ENCODE assay signal across 26 cellular contexts in genomic region chr6:84280639-84281038, GRCh38.
"Had no signal": no experiment of that assay in that cellular context is flagged by ENCODE, and none has a peak within 500 bp of the region (broad histone marks: within the 10 kb centered on the region; RNA-seq: fewer than 3 reads in every experiment).

No MANE protein-coding gene starts in this region.

- H3K27me3 ChIP-seq: brain microvascular endothelial cell, cardiac muscle cell had no signal

- ATAC-seq: activated CD8-positive, alpha-beta memory T cell treated with anti-CD3 and anti-CD28 coated beads, Interleukin-2, amount 10 ng/mL, durations not matched to agents 7 days and 5 days; PC-3; T-cell had no signal

- H3K27ac ChIP-seq: brain microvascular endothelial cell, cardiac muscle cell had no signal

- H3K27ac Mint-ChIP-seq: activated B cell treated with CpG ODN at 0.5 μM for 24 hours; activated CD4-positive, alpha-beta T cell treated with anti-CD3 and anti-CD28 coated beads, Interleukin-2, amount 10 ng/mL, durations not matched to agents 24 days and 14 days; activated CD8-positive, alpha-beta memory T cell treated with anti-CD3 and anti-CD28 coated beads, Interleukin-2, amount 10 ng/mL, durations not matched to agents 7 days and 5 days; activated naive CD4-positive, alpha-beta T cell treated with anti-CD3 and anti-CD28 coated beads, Interleukin-2, amount 50 U/mL, for 24 hours; activated T-cell treated with anti-CD3 and anti-CD28 coated beads, Interleukin-2, amount 50 U/mL, for 24 hours; activated T-helper 1 cell treated with anti-CD3 and anti-CD28 coated beads, Interleukin-12 subunit alpha, Interleukin-12 subunit beta, Interleukin-2, Interleukin-4 antibody, amounts not matched to agents 30 ng/mL and 10 ng/mL and 1 ng/mL, durations not matched to agents 14 hours and 24 hours and 36 hours; T-cell had no signal

- FAIRE-seq: RCC 7860 had no signal

- H3K36me3 ChIP-seq: brain microvascular endothelial cell, cardiac muscle cell had no signal

- H3K36me3 Mint-ChIP-seq: activated CD8-positive, alpha-beta memory T cell treated with anti-CD3 and anti-CD28 coated beads, Interleukin-2, amount 10 ng/mL, durations not matched to agents 7 days and 5 days; activated naive CD4-positive, alpha-beta T cell treated with anti-CD3 and anti-CD28 coated beads, Interleukin-2, amount 50 U/mL, for 24 hours; T-cell had no signal

- H3K4me3 ChIP-seq: cardiac muscle cell had no signal

- H3K4me3 Mint-ChIP-seq: activated B cell treated with CpG ODN at 0.5 μM for 24 hours; activated CD4-positive, alpha-beta T cell treated with anti-CD3 and anti-CD28 coated beads, Interleukin-2, amount 10 ng/mL, durations not matched to agents 24 days and 14 days; activated CD8-positive, alpha-beta memory T cell treated with anti-CD3 and anti-CD28 coated beads, Interleukin-2, amount 10 ng/mL, durations not matched to agents 7 days and 5 days; activated naive CD4-positive, alpha-beta T cell treated with anti-CD3 and anti-CD28 coated beads, Interleukin-2, amount 50 U/mL, for 24 hours; activated T-cell treated with anti-CD3 and anti-CD28 coated beads, Interleukin-2, amount 50 U/mL, for 24 hours; activated T-helper 1 cell treated with anti-CD3 and anti-CD28 coated beads, Interleukin-12 subunit alpha, Interleukin-12 subunit beta, Interleukin-2, Interleukin-4 antibody, amounts not matched to agents 30 ng/mL and 10 ng/mL and 1 ng/mL, durations not matched to agents 14 hours and 24 hours and 36 hours; T-cell had no signal

- H3K9me3 Mint-ChIP-seq: activated B cell treated with CpG ODN at 0.5 μM for 24 hours; activated CD4-positive, alpha-beta T cell treated with anti-CD3 and anti-CD28 coated beads, Interleukin-2, amount 10 ng/mL, durations not matched to agents 24 days and 14 days; activated naive CD4-positive, alpha-beta T cell treated with anti-CD3 and anti-CD28 coated beads, Interleukin-2, amount 50 U/mL, for 24 hours; activated T-cell treated with anti-CD3 and anti-CD28 coated beads, Interleukin-2, amount 50 U/mL, for 24 hours; activated T-helper 1 cell treated with anti-CD3 and anti-CD28 coated beads, Interleukin-12 subunit alpha, Interleukin-12 subunit beta, Interleukin-2, Interleukin-4 antibody, amounts not matched to agents 30 ng/mL and 10 ng/mL and 1 ng/mL, durations not matched to agents 14 hours and 24 hours and 36 hours; T-cell had no signal

- H3K27me3 Mint-ChIP-seq: activated B cell treated with CpG ODN at 0.5 μM for 24 hours; activated CD4-positive, alpha-beta T cell treated with anti-CD3 and anti-CD28 coated beads, Interleukin-2, amount 10 ng/mL, durations not matched to agents 24 days and 14 days had no signal

- DNase-seq: activated B cell treated with CpG ODN at 0.5 μM for 24 hours; activated CD4-positive, alpha-beta T cell treated with anti-CD3 and anti-CD28 coated beads for 1 hour; activated CD4-positive, alpha-beta T cell treated with anti-CD3 and anti-CD28 coated beads, Interleukin-2, amount 10 ng/mL, durations not matched to agents 24 days and 14 days; activated CD4-positive, alpha-beta T cell treated with anti-CD3 and anti-CD28 coated beads, Interleukin-2, amount 50 U/mL, for 48 hours; activated CD8-positive, alpha-beta memory T cell treated with anti-CD3 and anti-CD28 coated beads, Interleukin-2, amount 10 ng/mL, durations not matched to agents 7 days and 5 days; activated effector memory CD4-positive, alpha-beta T cell treated with Interleukin-2 at 50 U/mL for 16 hours; activated naive CD4-positive, alpha-beta T cell; activated T-cell treated with anti-CD3 and anti-CD28 coated beads, Interleukin-2, amount 50 U/mL, for 24 hours; amygdala; Kasumi-1; KBM-7; NCI-H1105; NCI-H1436; NCI-H1694 treated with DMSO at 0.1 percent for 48 hours; NCI-H2029 treated with DMSO at 0.1 percent for 48 hours; NCI-H510A treated with DMSO at 0.1 percent for 48 hours; SHP77; T-cell; T-helper 2 cell; T1000 had no signal

- H3K4me1 Mint-ChIP-seq: activated B cell treated with CpG ODN at 0.5 μM for 24 hours; activated CD4-positive, alpha-beta T cell treated with anti-CD3 and anti-CD28 coated beads, Interleukin-2, amount 10 ng/mL, durations not matched to agents 24 days and 14 days; activated CD8-positive, alpha-beta memory T cell treated with anti-CD3 and anti-CD28 coated beads, Interleukin-2, amount 10 ng/mL, durations not matched to agents 7 days and 5 days; activated naive CD4-positive, alpha-beta T cell treated with anti-CD3 and anti-CD28 coated beads, Interleukin-2, amount 50 U/mL, for 24 hours; T-cell had no signal
